19 cellular contexts compared by ENCODE assay signal in the genomic region with DNA sequence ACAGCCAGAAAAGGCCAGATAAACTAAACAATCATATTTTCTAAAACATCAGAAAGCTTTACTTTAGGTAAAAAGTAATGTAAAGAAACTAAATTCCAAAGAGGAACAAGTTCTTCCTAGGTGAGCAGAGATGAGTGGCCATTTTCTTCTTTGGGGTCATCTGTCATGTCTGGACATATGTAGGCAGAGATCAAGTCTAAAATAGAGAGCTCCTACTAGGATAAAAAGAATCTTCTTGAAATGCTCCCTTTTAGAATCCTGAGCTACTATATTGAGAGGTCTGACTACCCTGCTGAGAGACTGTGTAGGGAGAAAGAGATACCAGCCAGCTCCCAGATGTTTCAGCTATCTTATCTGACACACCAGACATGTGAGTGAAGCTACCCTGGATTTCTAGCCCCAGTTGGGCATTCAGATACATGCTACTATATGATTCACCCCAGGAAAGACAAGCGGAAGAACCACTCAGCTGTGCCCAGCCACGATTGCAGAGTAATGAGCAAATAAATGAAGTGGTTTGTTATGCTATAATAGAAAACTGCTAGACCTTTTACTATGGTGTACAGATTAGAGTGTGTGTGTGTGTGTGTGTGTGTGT.
"Had no signal": no experiment of that assay in that cellular context is flagged by ENCODE, and none has a peak within 500 bp of the region (broad histone marks: within the 10 kb centered on the region; RNA-seq: fewer than 3 reads in every experiment).

No MANE protein-coding gene starts in this region.

- H3K4me1 ChIP-seq: esophagus muscularis mucosa, gastrocnemius medialis, heart right ventricle, right atrium auricular region, sigmoid colon had no signal

- H3K27me3 ChIP-seq: dorsolateral prefrontal cortex, esophagus muscularis mucosa, gastrocnemius medialis, heart right ventricle, right atrium auricular region, sigmoid colon had no signal

- H3K4me3 ChIP-seq: dorsolateral prefrontal cortex, esophagus muscularis mucosa, gastrocnemius medialis, heart right ventricle, mucosa of descending colon, right atrium auricular region, sigmoid colon, skin epidermis had no signal

- H3K9me3 ChIP-seq: esophagus muscularis mucosa, gastrocnemius medialis, mucosa of descending colon, right atrium auricular region, sigmoid colon had no signal

- DNase-seq: cortex of kidney; dorsolateral prefrontal cortex; effector memory CD4-positive, alpha-beta T cell; gastrocnemius medialis; heart right ventricle; hypothalamus; kidney glomerular epithelial cell; mammary epithelial cell; mucosa of descending colon; naive thymus-derived CD8-positive, alpha-beta T cell; sigmoid colon; stimulated activated CD4-positive, alpha-beta T cell treated with anti-CD3 and anti-CD28 coated beads, Interleukin-2, amount 100 ng/mL, for 24 hours; stimulated activated CD4-positive, alpha-beta T cell treated with anti-CD3 and anti-CD28 coated beads, Interleukin-4, amount 100 ng/mL, for 4 hours; stimulated activated naive B cell treated with anti-CD40 and anti-IgM and Interleukin-4, amounts not matched to agents 10 μg/mL and 1 μg/mL and 100 μg/mL, for 72 hours; stimulated activated naive CD8-positive, alpha-beta T cell treated with anti-CD3 and anti-CD28 coated beads, Interleukin-15, amount 100 ng/mL, for 72 hours; trophoblast cell had no signal

- H3K27ac ChIP-seq: esophagus muscularis mucosa, gastrocnemius medialis, heart right ventricle, right atrium auricular region, sigmoid colon, skin epidermis had no signal
